8 cellular contexts compared by ENCODE assay signal in the genomic region with DNA sequence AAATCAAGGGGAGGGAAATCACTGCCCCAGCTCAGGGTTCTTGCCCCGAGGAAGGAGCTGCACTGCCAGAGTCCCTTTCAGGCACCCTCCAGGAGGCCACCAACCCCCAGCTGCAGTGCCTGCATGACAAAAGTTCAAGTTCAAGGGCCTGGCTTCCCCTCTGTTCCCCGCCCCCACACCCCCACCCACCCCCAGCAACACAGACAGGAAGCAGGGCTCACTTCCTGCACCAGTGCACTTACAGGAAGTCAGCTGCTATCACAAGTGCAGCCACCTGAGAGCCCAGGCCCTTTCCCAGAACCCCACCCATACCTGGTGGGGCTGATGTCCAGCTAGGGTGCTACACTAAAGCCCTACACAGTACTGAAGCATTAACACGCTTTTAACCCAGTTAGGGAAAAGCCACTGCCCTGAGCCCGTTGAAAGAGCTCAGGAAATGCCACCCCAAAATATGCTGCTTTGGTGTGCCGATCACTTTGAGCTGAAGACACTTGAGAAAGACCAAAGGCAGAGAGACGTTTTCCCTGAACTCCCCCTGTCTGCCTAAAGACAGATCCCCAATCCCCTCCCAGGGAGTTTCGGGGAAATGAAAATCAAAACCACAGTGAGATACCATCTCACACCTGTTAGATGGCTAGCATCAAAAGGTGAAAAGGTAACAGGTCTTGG.
DNase-seq lines count a peak whose midpoint lies in the region; ATAC-seq, FAIRE-seq and TF ChIP-seq lines count a peak whose summit lies in the region.

No MANE protein-coding gene starts in this region.

- H3K79me2 ChIP-seq in K562 (ENCODE audit: control insufficient read depth, insufficient read depth, low read length) = no peaks in the 10 kb centered on the region

- H2AFZ ChIP-seq in K562 (ENCODE audit: low read depth, low read length) = peak overlapping the region; percentile 55; the same call in 1 of the 2 replicates

- peak overlapping the region; percentile 22 to 84 (median 56) for H3K27ac ChIP-seq in Peyer's patch
- no peak overlapping the region for H3K27ac ChIP-seq in K562 (ENCODE audit: extremely low read depth, low read depth, low read length)
- H3K27ac ChIP-seq in colonic mucosa = no peak overlapping the region

- no peak for TF ChIP-seq RAD21 in K562 (CRISPR knock-in tag; conservative IDR thresholded peaks at IDR 0.05 in 1 of 2, IDR thresholded peaks at IDR 0.05 in 1 of 2)

- 49% methylated on average over 5 of the region's 7 CpGs for WGBS in K562 (ENCODE audit: insufficient coverage, low coverage, missing lambda C conversion rate)

- DNase-seq in CMK (ENCODE audit: low read depth) (peak; percentile 30), Peyer's patch (peak in 2 of 3 donors; percentile 86 to 88), K562 (ENCODE audit: extremely low read depth in 1 of 4, low spot score in 3 of 4) (peak in 2 of 4 experiments; percentile 21 to 25), colonic mucosa (no peak), NCI-H2196 (lab: John Stamatoyannopoulos, UW; ENCODE audit: unreplicated experiment) (no peak), anterior cingulate cortex (lab: John Stamatoyannopoulos, UW) (no peak)
- peak; percentile 64 for DNase-seq in stimulated activated naive CD4-positive, alpha-beta T cell treated with Interleukin-2 at 50 U/mL for 16 hours (lab: John Stamatoyannopoulos, UW)

- H3K4me3 ChIP-seq in Peyer's patch (peak overlapping the region in 1 of 4 donors; percentile 10), K562 (no peak overlapping the region), colonic mucosa (no peak overlapping the region)

- no peak for TF ChIP-seq POLR2A in Peyer's patch (IDR thresholded peaks at IDR 0.05)
- no peak for TF ChIP-seq POLR2A in K562 (conservative IDR thresholded peaks at IDR 0.05)

- H4K20me1 ChIP-seq in K562 (replicated peaks; ENCODE audit: control insufficient read depth, insufficient read depth, low read length) = no peaks in the 10 kb centered on the region

- H3K4me2 ChIP-seq in K562 (ENCODE audit: insufficient read depth, low read length) = no peak overlapping the region

- TF ChIP-seq CTCF in Peyer's patch (IDR thresholded peaks at IDR 0.05) (no peak), K562 (IDR thresholded peaks at IDR 0.05 in 2 of 3, conservative IDR thresholded peaks at IDR 0.05 in 1 of 3; ENCODE audit: insufficient read depth in 2 of 3, low read depth in 1 of 3, low read length in 3 of 3) (no peak), colonic mucosa (IDR thresholded peaks at IDR 0.05) (no peak)

- in situ Hi-C loops in K562 (cut with MboI) = no loop called here

- no peak for TF ChIP-seq EP300 in K562 (IDR thresholded peaks at IDR 0.05; ENCODE audit: low read length)

- H3K9ac ChIP-seq in K562 (ENCODE audit: insufficient read depth in 1 of 2, low read depth in 2 of 2, low read length in 2 of 2) = no peak overlapping the region
- no peak overlapping the region for H3K9ac ChIP-seq in colonic mucosa (ENCODE audit: low read depth in 2 of 2, low read length in 2 of 2)

- CTCF ChIA-PET in K562 (lab: Yijun Ruan, JAX; ENCODE audit: low intra/inter-chr PET ratio) = no interaction called here

- no peaks in the 10 kb centered on the region for H3K36me3 ChIP-seq in Peyer's patch
- H3K36me3 ChIP-seq in K562 (ENCODE audit: control insufficient read depth, insufficient read depth, low read length) = no peaks in the 10 kb centered on the region
- H3K36me3 ChIP-seq in colonic mucosa = no peaks in the 10 kb centered on the region

- POLR2A ChIA-PET in K562 (lab: Yijun Ruan, JAX) = interaction anchor here (0.6 kb wide), 1 partner anchor 383 kb away, joined by 3 read pairs; the partner anchor contains the start of gene SP110

- intact Hi-C loops in K562 (cut with micrococcal nuclease) (loop anchor here (5.0 kb wide), 1 partner anchor 590 kb away; no protein-coding TSS in a partner anchor), colonic mucosa (cut with DNase I) (no loop called here)

- H3K9me3 ChIP-seq in Peyer's patch (no peaks in the 10 kb centered on the region), K562 (replicated peaks; ENCODE audit: control insufficient read depth, insufficient read depth, low read depth, low read length) (no peaks in the 10 kb centered on the region), colonic mucosa (no peaks in the 10 kb centered on the region)

- ATAC-seq in GM21786 (IDR thresholded peaks at IDR 0.05; ENCODE audit: unreplicated experiment) (peak; percentile 56), K562 (peak; percentile 66)

- BruUV-seq in K562 (replicated peaks; lab: Mats Ljungman, UMichigan) = no TSS peak

- no peak for FAIRE-seq in K562 (lab: Jason Lieb, UNC)

- H3K9me1 ChIP-seq in K562 (ENCODE audit: control insufficient read depth, insufficient read depth, low read length) = no peaks in the 10 kb centered on the region

- H3K4me1 ChIP-seq in Peyer's patch (peaks cover 0 to 15% (median 10%) of the 10 kb centered on the region in 4 donors), K562 (replicated peaks in 1 of 2; ENCODE audit: control insufficient read depth in 2 of 2, insufficient read depth in 2 of 2, low read length in 2 of 2) (no peaks in the 10 kb centered on the region), colonic mucosa (no peaks in the 10 kb centered on the region)

- no peaks in the 10 kb centered on the region for H3K27me3 ChIP-seq in Peyer's patch
- no peaks in the 10 kb centered on the region for H3K27me3 ChIP-seq in K562 (ENCODE audit: control insufficient read depth in 2 of 2, insufficient read depth in 2 of 2, low read length in 2 of 2)
- no peaks in the 10 kb centered on the region for H3K27me3 ChIP-seq in colonic mucosa

TF ChIP-seq in K562, 482 proteins besides CTCF, POLR2A, EP300 and RAD21:
- TF ChIP-seq BRD9 (IDR thresholded peaks at IDR 0.05; ENCODE audit: low read depth, partially characterized antibody) = no peak
- TF ChIP-seq PATZ1 (CRISPR knock-in tag; IDR thresholded peaks at IDR 0.05; ENCODE audit: borderline replicate concordance) = no peak
- 0 out of 2 replicates have a peak, but pooled peaks have one; percentile 23 for TF ChIP-seq GABPA (tag; conservative IDR thresholded peaks at IDR 0.05; ENCODE audit: low read depth)
- no peak for TF ChIP-seq TEAD1 (CRISPR knock-in tag; IDR thresholded peaks at IDR 0.05)
TF ChIP-seq in K562: peak in this region for 1.

Comparison
In these comparisons a context has a peak if more than half of its experiments do, and no peak if none do; other contexts are left out.
1. DNase-seq: peak in CMK (single experiment), Peyer's patch (2 of 3) and stimulated activated naive CD4-positive, alpha-beta T cell treated with Interleukin-2 at 50 U/mL for 16 hours (single experiment); none in colonic mucosa (single experiment), NCI-H2196 (single experiment) and anterior cingulate cortex (0 of 58).
2. H3K27ac ChIP-seq: peak in Peyer's patch (4 of 4); none in K562 (single experiment) and colonic mucosa (single experiment).